In the genomic region with DNA sequence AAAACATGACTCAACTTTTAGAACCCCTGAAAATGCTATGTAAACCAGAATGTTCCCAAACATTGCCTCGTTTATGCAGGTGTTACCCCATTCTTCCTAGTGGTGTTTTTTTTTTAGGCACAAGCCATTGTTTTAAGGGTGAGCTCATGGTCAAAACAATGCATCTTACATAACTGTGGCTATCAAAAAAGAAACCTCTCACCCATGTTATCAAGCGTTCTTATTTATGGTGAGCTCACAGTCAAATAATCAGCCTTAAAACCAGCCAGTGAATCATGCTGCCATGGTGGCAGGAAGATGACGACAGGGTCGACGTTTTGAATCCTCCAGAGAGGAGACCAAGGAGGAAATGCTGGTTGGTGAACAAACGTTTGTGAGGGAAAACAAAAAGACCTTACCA, we compare ENCODE assay signal across 9 cellular contexts.
A peak's percentile ranks its signal among the peaks of the same experiment; 100 is the strongest.
DNase-seq lines count a peak whose midpoint lies in the region; ATAC-seq and TF ChIP-seq lines count a peak whose summit lies in the region.
"Had no signal": no experiment of that assay in that cellular context is flagged by ENCODE, and none has a peak within 500 bp of the region (broad histone marks: within the 10 kb centered on the region; RNA-seq: fewer than 3 reads in every experiment).

No MANE protein-coding gene starts in this region.

- WGBS in trophoblast cell (ENCODE audit: extremely low coverage, insufficient coverage, insufficient read length): no CpG with 5 or more reads among the region's 6 CpGs

- no peak overlapping the region for H3K4me2 ChIP-seq in trophoblast cell (ENCODE audit: low read length)

- ATAC-seq in GM18907 (IDR thresholded peaks at IDR 0.05; ENCODE audit: unreplicated experiment): no peak

- POLR2A ChIA-PET in RWPE1 (lab: Yijun Ruan, JAX; ENCODE audit: low non-redundant PET): no interaction called here
- POLR2A ChIA-PET in CD8-positive, alpha-beta memory T cell (lab: Charles Lee): no interaction called here

- H3K79me2 ChIP-seq in trophoblast cell (ENCODE audit: control insufficient read depth, insufficient read depth, low read length, poor library complexity): no peaks in the 10 kb centered on the region

- H3K36me3 ChIP-seq in trophoblast cell (ENCODE audit: control insufficient read depth in 1 of 2, insufficient read depth in 2 of 2, low read length in 2 of 2): no peaks in the 10 kb centered on the region
- H3K36me3 ChIP-seq in CD8-positive, alpha-beta memory T cell (ENCODE audit: insufficient read depth, low read length): no peaks in the 10 kb centered on the region
- H3K36me3 ChIP-seq: uterus had no signal

- no peak overlapping the region for H2BK120ac ChIP-seq in trophoblast cell (ENCODE audit: insufficient read depth, low read length, poor library complexity)

- no peaks in the 10 kb centered on the region for H3K27me3 ChIP-seq in trophoblast cell (ENCODE audit: insufficient read depth, low read length)
- H3K27me3 ChIP-seq in CD8-positive, alpha-beta memory T cell (ENCODE audit: insufficient read depth, low read length, poor library complexity, severe bottlenecking): no peaks in the 10 kb centered on the region
- H3K27me3 ChIP-seq: uterus had no signal

- H3K4me3 Mint-ChIP-seq in CD8-positive, alpha-beta memory T cell: no peak overlapping the region

- H3K9ac ChIP-seq in trophoblast cell (ENCODE audit: low read length): no peak overlapping the region

- no peak overlapping the region for H3K27ac Mint-ChIP-seq in CD8-positive, alpha-beta memory T cell

- H3K27ac ChIP-seq in epithelial cell of prostate (no peak overlapping the region), trophoblast cell (ENCODE audit: low read depth, low read length) (no peak overlapping the region), RWPE1 (no peak overlapping the region)
- no peak overlapping the region for H3K27ac ChIP-seq in CD8-positive, alpha-beta memory T cell (ENCODE audit: low read depth, low read length)

- no peak overlapping the region for H2BK5ac ChIP-seq in trophoblast cell (ENCODE audit: low read depth, low read length, poor library complexity)

- no peaks in the 10 kb centered on the region for H3K9me3 ChIP-seq in trophoblast cell (ENCODE audit: insufficient read depth, low read depth, low read length)
- H3K9me3 ChIP-seq in CD8-positive, alpha-beta memory T cell (ENCODE audit: low read length): no peaks in the 10 kb centered on the region
- H3K9me3 ChIP-seq: uterus had no signal

- TF ChIP-seq CTCF in RWPE1 (conservative IDR thresholded peaks at IDR 0.05; ENCODE audit: low read depth): no peak

- H3K4me1 Mint-ChIP-seq in CD8-positive, alpha-beta memory T cell: no peaks in the 10 kb centered on the region

- CTCF ChIA-PET in RWPE1 (lab: Yijun Ruan, JAX): interaction anchor here (0.7 kb wide), 1 partner anchor 19 kb away, joined by 7 read pairs; no protein-coding TSS in a partner anchor
- CTCF ChIA-PET in CD8-positive, alpha-beta memory T cell (lab: Charles Lee): no interaction called here

- no peak overlapping the region for H3K14ac ChIP-seq in trophoblast cell (ENCODE audit: low read length)

- no peak overlapping the region for H2AK5ac ChIP-seq in trophoblast cell (ENCODE audit: low read length)

- H3K79me1 ChIP-seq in trophoblast cell (ENCODE audit: low read length): no peaks in the 10 kb centered on the region

- no peaks in the 10 kb centered on the region for H3K27me3 Mint-ChIP-seq in CD8-positive, alpha-beta memory T cell

- peaks cover 0 to 4% (median 3%) of the 10 kb centered on the region in 5 donors for H3K9me3 Mint-ChIP-seq in CD8-positive, alpha-beta memory T cell

- peaks cover 0 to 3% (median 0%) of the 10 kb centered on the region in 3 donors for H3K36me3 Mint-ChIP-seq in CD8-positive, alpha-beta memory T cell

- H2BK12ac ChIP-seq in trophoblast cell (ENCODE audit: low read length): no peak overlapping the region

- peak; percentile 14 for DNase-seq in ELR (ENCODE audit: low read depth)
- DNase-seq in NCI-H774 (lab: John Stamatoyannopoulos, UW): peak; percentile 54
- peak; percentile 43 for DNase-seq in epithelial cell of prostate (ENCODE audit: low read depth, low spot score)
- peak; percentile 62 to 69 for DNase-seq in trophoblast cell
- no peak for DNase-seq in RWPE1 (ENCODE audit: low spot score)
- no peak for DNase-seq in foreskin melanocyte
- no peak for DNase-seq in CD8-positive, alpha-beta memory T cell
- DNase-seq: uterus had no signal

- no peak overlapping the region for H4K12ac ChIP-seq in trophoblast cell (ENCODE audit: low read depth, low read length)

- H3K4me3 ChIP-seq in trophoblast cell (ENCODE audit: low read depth, low read length): no peak overlapping the region
- no peak overlapping the region for H3K4me3 ChIP-seq in CD8-positive, alpha-beta memory T cell (ENCODE audit: low read length)
- H3K4me3 ChIP-seq: uterus had no signal

- no peak overlapping the region for H4K8ac ChIP-seq in trophoblast cell (ENCODE audit: low read depth, low read length)

- H2AFZ ChIP-seq in trophoblast cell (ENCODE audit: insufficient read depth, low read length, poor library complexity): no peak overlapping the region

- no peak overlapping the region for H3K23ac ChIP-seq in trophoblast cell (ENCODE audit: low read length)

- no peak overlapping the region for H4K91ac ChIP-seq in trophoblast cell (ENCODE audit: low read depth, low read length)

- H3K18ac ChIP-seq in trophoblast cell (ENCODE audit: low read length): no peak overlapping the region

- no peaks in the 10 kb centered on the region for H3K4me1 ChIP-seq in trophoblast cell (ENCODE audit: control insufficient read depth in 1 of 2, insufficient read depth in 2 of 2, low read length in 2 of 2)
- no peaks in the 10 kb centered on the region for H3K4me1 ChIP-seq in CD8-positive, alpha-beta memory T cell (ENCODE audit: insufficient read depth, low read length)
- H3K4me1 ChIP-seq: uterus had no signal

- H3K4ac ChIP-seq in trophoblast cell (ENCODE audit: low read depth, low read length): no peak overlapping the region

Comparison
In these comparisons a context has a peak if more than half of its experiments do, and no peak if none do; other contexts are left out.
1. DNase-seq: peak in ELR (single experiment), NCI-H774 (single experiment), epithelial cell of prostate (single experiment) and trophoblast cell (2 of 2); none in RWPE1 (single experiment), foreskin melanocyte (single experiment) and CD8-positive, alpha-beta memory T cell (0 of 5).